1 cellular context compared by ENCODE assay signal in the genomic region with DNA sequence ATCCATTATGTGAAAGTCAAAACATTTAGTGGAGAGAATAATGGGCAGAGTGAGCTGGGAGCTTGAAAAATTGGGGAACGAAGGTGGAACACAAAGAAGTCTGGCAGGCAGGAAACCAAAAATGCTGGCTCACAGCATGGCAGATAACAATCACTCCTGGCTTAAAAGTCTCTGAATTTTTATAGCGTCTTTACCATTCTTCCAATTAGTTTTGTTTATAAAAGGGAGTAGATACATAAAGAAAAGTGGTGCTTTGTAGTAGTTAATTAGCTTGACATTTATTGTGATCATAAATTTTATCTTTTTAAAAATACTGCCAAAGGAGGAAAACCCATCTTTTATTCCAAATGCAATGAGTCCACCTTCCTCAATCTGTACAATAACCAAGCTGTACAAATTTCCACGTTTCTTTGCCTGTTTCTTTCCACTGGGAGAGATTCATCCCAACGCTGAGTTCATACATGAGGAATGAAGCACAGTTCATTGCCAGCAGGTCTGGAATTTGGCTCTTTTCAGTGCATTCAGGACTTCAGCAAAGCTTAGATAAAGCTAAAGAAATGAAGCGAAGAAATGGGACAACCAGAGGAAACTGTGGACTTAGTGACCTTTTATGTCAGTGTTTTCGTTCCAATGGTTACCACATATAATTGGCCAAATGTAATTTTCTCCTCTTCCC.
TF ChIP-seq lines count a peak whose summit lies in the region.

No MANE protein-coding gene starts in this region.

TF ChIP-seq in IMR-90, 13 proteins besides CTCF, POLR2A, EP300 and RAD21:
- TF ChIP-seq NFE2L2 (IDR thresholded peaks at IDR 0.05; ENCODE audit: low read depth, low read length) (no peak), MXI1 (IDR thresholded peaks at IDR 0.05; ENCODE audit: borderline replicate concordance, low read depth, low read length) (no peak), BHLHE40 (IDR thresholded peaks at IDR 0.05; ENCODE audit: low read depth, low read length) (no peak), RCOR1 (IDR thresholded peaks at IDR 0.05; ENCODE audit: insufficient replicate concordance, low read length) (no peak), MAFK (IDR thresholded peaks at IDR 0.05; ENCODE audit: low read depth, low read length) (no peak), CHD1 (IDR thresholded peaks at IDR 0.05; ENCODE audit: low read depth, low read length) (no peak), SMC3 (IDR thresholded peaks at IDR 0.05; ENCODE audit: low read depth, low read length) (no peak; the same call in 1 of the 2 replicates), CEBPB (IDR thresholded peaks at IDR 0.05; ENCODE audit: low read depth, low read length) (no peak), MAZ (IDR thresholded peaks at IDR 0.05; ENCODE audit: borderline replicate concordance, low read depth, low read length) (no peak), FOS (IDR thresholded peaks at IDR 0.05; ENCODE audit: low read depth, low read length) (no peak), USF2 (IDR thresholded peaks at IDR 0.05; ENCODE audit: low read depth, low read length) (no peak), RFX5 (IDR thresholded peaks at IDR 0.05; ENCODE audit: low read depth, low read length) (no peak)
- TF ChIP-seq, protein P1, sequence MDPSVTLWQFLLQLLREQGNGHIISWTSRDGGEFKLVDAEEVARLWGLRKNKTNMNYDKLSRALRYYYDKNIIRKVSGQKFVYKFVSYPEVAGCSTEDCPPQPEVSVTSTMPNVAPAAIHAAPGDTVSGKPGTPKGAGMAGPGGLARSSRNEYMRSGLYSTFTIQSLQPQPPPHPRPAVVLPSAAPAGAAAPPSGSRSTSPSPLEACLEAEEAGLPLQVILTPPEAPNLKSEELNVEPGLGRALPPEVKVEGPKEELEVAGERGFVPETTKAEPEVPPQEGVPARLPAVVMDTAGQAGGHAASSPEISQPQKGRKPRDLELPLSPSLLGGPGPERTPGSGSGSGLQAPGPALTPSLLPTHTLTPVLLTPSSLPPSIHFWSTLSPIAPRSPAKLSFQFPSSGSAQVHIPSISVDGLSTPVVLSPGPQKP (IDR thresholded peaks at IDR 0.05; ENCODE audit: borderline replicate concordance, low read depth, low read length), result no peak
